In the genomic region with DNA sequence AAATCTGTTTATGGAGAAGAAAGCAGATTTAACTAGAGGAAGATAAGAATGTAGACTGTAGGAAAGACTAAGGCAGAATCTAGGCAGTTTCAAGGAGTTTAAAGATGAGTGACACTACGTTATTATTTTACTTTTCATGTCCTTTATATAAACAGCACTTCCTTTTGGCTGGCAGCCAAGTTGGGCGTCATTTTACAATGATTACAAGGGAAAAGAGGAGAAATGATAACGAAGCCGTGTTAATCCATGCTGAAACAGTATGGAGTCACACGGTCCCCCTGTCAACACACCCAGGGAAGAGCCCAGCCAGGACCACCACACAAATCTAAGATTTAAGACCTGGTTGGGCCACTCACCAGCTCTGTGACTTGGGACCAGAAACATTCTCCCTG, we compare ENCODE assay signal across 1 cellular context.
TF ChIP-seq lines count a peak whose summit lies in the region.

No MANE protein-coding gene starts in this region.

TF ChIP-seq in HEK293, 187 proteins besides CTCF, POLR2A, EP300 and RAD21 (continued from another document and continues in another):
- TF ChIP-seq, protein P1, sequence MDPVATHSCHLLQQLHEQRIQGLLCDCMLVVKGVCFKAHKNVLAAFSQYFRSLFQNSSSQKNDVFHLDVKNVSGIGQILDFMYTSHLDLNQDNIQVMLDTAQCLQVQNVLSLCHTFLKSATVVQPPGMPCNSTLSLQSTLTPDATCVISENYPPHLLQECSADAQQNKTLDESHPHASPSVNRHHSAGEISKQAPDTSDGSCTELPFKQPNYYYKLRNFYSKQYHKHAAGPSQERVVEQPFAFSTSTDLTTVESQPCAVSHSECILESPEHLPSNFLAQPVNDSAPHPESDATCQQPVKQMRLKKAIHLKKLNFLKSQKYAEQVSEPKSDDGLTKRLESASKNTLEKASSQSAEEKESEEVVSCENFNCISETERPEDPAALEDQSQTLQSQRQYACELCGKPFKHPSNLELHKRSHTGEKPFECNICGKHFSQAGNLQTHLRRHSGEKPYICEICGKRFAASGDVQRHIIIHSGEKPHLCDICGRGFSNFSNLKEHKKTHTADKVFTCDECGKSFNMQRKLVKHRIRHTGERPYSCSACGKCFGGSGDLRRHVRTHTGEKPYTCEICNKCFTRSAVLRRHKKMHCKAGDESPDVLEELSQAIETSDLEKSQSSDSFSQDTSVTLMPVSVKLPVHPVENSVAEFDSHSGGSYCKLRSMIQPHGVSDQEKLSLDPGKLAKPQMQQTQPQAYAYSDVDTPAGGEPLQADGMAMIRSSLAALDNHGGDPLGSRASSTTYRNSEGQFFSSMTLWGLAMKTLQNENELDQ (tag by site-specific recombination; IDR thresholded peaks at IDR 0.05; ENCODE audit: low read depth) = no peak
- TF ChIP-seq MZF1 (tag by site-specific recombination; IDR thresholded peaks at IDR 0.05; ENCODE audit: borderline replicate concordance) = no peak
- TF ChIP-seq ZNF521 (tag by site-specific recombination; IDR thresholded peaks at IDR 0.05) = no peak
- no peak for TF ChIP-seq ZNF133 (tag by site-specific recombination; IDR thresholded peaks at IDR 0.05)
- TF ChIP-seq ZNF354C (tag by site-specific recombination; IDR thresholded peaks at IDR 0.05; ENCODE audit: borderline replicate concordance, low read depth) = no peak
- TF ChIP-seq REST (tag by site-specific recombination; IDR thresholded peaks at IDR 0.05) = no peak
- TF ChIP-seq ZNF580 (tag by site-specific recombination; IDR thresholded peaks at IDR 0.05) = no peak
- no peak for TF ChIP-seq ZNF211 (tag by site-specific recombination; IDR thresholded peaks at IDR 0.05; ENCODE audit: low read depth)
- no peak for TF ChIP-seq ZNF2 (tag by site-specific recombination; IDR thresholded peaks at IDR 0.05)
- TF ChIP-seq SP7 (tag by site-specific recombination; IDR thresholded peaks at IDR 0.05) = peak; percentile 64
- TF ChIP-seq ZNF324 (tag by site-specific recombination; IDR thresholded peaks at IDR 0.05) = no peak
- no peak for TF ChIP-seq ZFP69B (tag by site-specific recombination; IDR thresholded peaks at IDR 0.05)
- TF ChIP-seq ZNF184 (tag by site-specific recombination; IDR thresholded peaks at IDR 0.05) = peak; percentile 82
- TF ChIP-seq ZNF202 (tag by site-specific recombination; IDR thresholded peaks at IDR 0.05; ENCODE audit: borderline replicate concordance) = no peak
- TF ChIP-seq PRDM1 (tag by site-specific recombination; IDR thresholded peaks at IDR 0.05) = no peak
- TF ChIP-seq ZNF830 (tag by site-specific recombination; IDR thresholded peaks at IDR 0.05; ENCODE audit: low read depth) = no peak
- TF ChIP-seq ZNF24 (tag by site-specific recombination; IDR thresholded peaks at IDR 0.05) = no peak
- TF ChIP-seq KLF10 (tag by site-specific recombination; IDR thresholded peaks at IDR 0.05) = peak; percentile 72; the same call in 1 of the 2 replicates
- TF ChIP-seq, protein P2, sequence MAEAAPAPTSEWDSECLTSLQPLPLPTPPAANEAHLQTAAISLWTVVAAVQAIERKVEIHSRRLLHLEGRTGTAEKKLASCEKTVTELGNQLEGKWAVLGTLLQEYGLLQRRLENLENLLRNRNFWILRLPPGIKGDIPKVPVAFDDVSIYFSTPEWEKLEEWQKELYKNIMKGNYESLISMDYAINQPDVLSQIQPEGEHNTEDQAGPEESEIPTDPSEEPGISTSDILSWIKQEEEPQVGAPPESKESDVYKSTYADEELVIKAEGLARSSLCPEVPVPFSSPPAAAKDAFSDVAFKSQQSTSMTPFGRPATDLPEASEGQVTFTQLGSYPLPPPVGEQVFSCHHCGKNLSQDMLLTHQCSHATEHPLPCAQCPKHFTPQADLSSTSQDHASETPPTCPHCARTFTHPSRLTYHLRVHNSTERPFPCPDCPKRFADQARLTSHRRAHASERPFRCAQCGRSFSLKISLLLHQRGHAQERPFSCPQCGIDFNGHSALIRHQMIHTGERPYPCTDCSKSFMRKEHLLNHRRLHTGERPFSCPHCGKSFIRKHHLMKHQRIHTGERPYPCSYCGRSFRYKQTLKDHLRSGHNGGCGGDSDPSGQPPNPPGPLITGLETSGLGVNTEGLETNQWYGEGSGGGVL (tag by site-specific recombination; IDR thresholded peaks at IDR 0.05) = no peak
- peak; percentile 58; the same call in 1 of the 2 replicates for TF ChIP-seq ZNF600 (tag by site-specific recombination; IDR thresholded peaks at IDR 0.05)
- TF ChIP-seq, protein P3, sequence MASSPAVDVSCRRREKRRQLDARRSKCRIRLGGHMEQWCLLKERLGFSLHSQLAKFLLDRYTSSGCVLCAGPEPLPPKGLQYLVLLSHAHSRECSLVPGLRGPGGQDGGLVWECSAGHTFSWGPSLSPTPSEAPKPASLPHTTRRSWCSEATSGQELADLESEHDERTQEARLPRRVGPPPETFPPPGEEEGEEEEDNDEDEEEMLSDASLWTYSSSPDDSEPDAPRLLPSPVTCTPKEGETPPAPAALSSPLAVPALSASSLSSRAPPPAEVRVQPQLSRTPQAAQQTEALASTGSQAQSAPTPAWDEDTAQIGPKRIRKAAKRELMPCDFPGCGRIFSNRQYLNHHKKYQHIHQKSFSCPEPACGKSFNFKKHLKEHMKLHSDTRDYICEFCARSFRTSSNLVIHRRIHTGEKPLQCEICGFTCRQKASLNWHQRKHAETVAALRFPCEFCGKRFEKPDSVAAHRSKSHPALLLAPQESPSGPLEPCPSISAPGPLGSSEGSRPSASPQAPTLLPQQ (tag by site-specific recombination; IDR thresholded peaks at IDR 0.05) = 0 out of 2 replicates have a peak, but pooled peaks have one; percentile 20
- TF ChIP-seq ZNF121 (tag by site-specific recombination; IDR thresholded peaks at IDR 0.05) = no peak
- TF ChIP-seq ZNF548 (tag by site-specific recombination; IDR thresholded peaks at IDR 0.05) = no peak
- peak; percentile 41; the same call in 1 of the 2 replicates for TF ChIP-seq PATZ1 (tag by site-specific recombination; IDR thresholded peaks at IDR 0.05)
- no peak for TF ChIP-seq ZSCAN16 (tag by site-specific recombination; IDR thresholded peaks at IDR 0.05)
- no peak for TF ChIP-seq ZNF138 (tag by site-specific recombination; IDR thresholded peaks at IDR 0.05; ENCODE audit: borderline replicate concordance)
- TF ChIP-seq ZNF645 (tag by site-specific recombination; IDR thresholded peaks at IDR 0.05) = no peak
- TF ChIP-seq ZNF132 (tag by site-specific recombination; IDR thresholded peaks at IDR 0.05; ENCODE audit: borderline replicate concordance) = no peak
- TF ChIP-seq ZNF266 (tag by site-specific recombination; IDR thresholded peaks at IDR 0.05; ENCODE audit: low read depth) = no peak
- no peak for TF ChIP-seq ZFHX2 (tag by site-specific recombination; conservative IDR thresholded peaks at IDR 0.05)
- TF ChIP-seq ZNF19 (tag by site-specific recombination; IDR thresholded peaks at IDR 0.05; ENCODE audit: low read depth) = no peak
- no peak for TF ChIP-seq ZBTB6 (tag by site-specific recombination; IDR thresholded peaks at IDR 0.05)
- no peak for TF ChIP-seq ZNF670 (tag by site-specific recombination; IDR thresholded peaks at IDR 0.05; ENCODE audit: low read depth)
- no peak for TF ChIP-seq ZNF701 (tag by site-specific recombination; IDR thresholded peaks at IDR 0.05)
- TF ChIP-seq ATF2 (tag by site-specific recombination; IDR thresholded peaks at IDR 0.05; ENCODE audit: low read depth) = peak; percentile 62
- no peak for TF ChIP-seq ZNF76 (tag by site-specific recombination; IDR thresholded peaks at IDR 0.05; ENCODE audit: borderline replicate concordance, low read depth)
- no peak for TF ChIP-seq ZNF473 (tag by site-specific recombination; IDR thresholded peaks at IDR 0.05)
- TF ChIP-seq ZBTB11 (tag by site-specific recombination; conservative IDR thresholded peaks at IDR 0.05; ENCODE audit: low read depth) = no peak
- TF ChIP-seq KLF9 (tag by site-specific recombination; IDR thresholded peaks at IDR 0.05; ENCODE audit: low read depth) = no peak
